Comparison of ENCODE assay signal across 10 cellular contexts in genomic region chr3:134375542-134376384, GRCh38. TPM values are rescaled to one million over a fixed set of nuclear protein-coding genes. Genes with fewer than 3 reads are reported as not detected.
A peak's percentile ranks its signal among the peaks of the same experiment; 100 is the strongest.
DNase-seq lines count a peak whose midpoint lies in the region; ATAC-seq and TF ChIP-seq lines count a peak whose summit lies in the region.
"Had no signal": no experiment of that assay in that cellular context is flagged by ENCODE, and none has a peak within 500 bp of the region (broad histone marks: within the 10 kb centered on the region; RNA-seq: fewer than 3 reads in every experiment).

No MANE protein-coding gene starts in this region.

- 90 to 95% (median 93%) methylated on average over 8 of the region's 8 CpGs for WGBS in heart left ventricle, 4 donors
- 74 to 85% methylated on average over 7 to 8 of the region's 8 CpGs for WGBS in endodermal cell (ENCODE audit: insufficient coverage in 1 of 2, insufficient read length in 1 of 2), 2 experiments

- H3K36me3 Mint-ChIP-seq in endodermal cell (ENCODE audit: low read depth) (peaks cover 17% of the 10 kb centered on the region), naive B cell (no peaks in the 10 kb centered on the region)

- H3K27me3 Mint-ChIP-seq in endodermal cell (ENCODE audit: insufficient read depth) (peaks cover 29% of the 10 kb centered on the region), naive B cell (peaks cover 30 to 72% (median 65%) of the 10 kb centered on the region in 3 donors)

- no peak for ATAC-seq in heart left ventricle
- no peak for ATAC-seq in Right ventricle myocardium inferior
- no peak for ATAC-seq in naive B cell (ENCODE audit: low read depth in 2 of 2)
- no peak for ATAC-seq in GM21367 (IDR thresholded peaks at IDR 0.05; ENCODE audit: unreplicated experiment)
- no peak for ATAC-seq in HG03469 (IDR thresholded peaks at IDR 0.05; ENCODE audit: unreplicated experiment)

- peaks cover 0 to 9% (median 0%) of the 10 kb centered on the region in 12 donors for H3K9me3 ChIP-seq in heart left ventricle
- H3K9me3 ChIP-seq in endodermal cell (ENCODE audit: control insufficient read depth, low read length): no peaks in the 10 kb centered on the region
- no peaks in the 10 kb centered on the region for H3K9me3 ChIP-seq in uterus
- H3K9me3 ChIP-seq: BLaER1 had no signal

- no peak for TF ChIP-seq CTCF in heart left ventricle (IDR thresholded peaks at IDR 0.05)
- TF ChIP-seq CTCF in endodermal cell (conservative IDR thresholded peaks at IDR 0.05): no peak
- no peak for TF ChIP-seq CTCF in uterus (IDR thresholded peaks at IDR 0.05)

- no peaks in the 10 kb centered on the region for H3K9me3 Mint-ChIP-seq in endodermal cell
- peaks cover 3 to 10% (median 5%) of the 10 kb centered on the region in 7 donors for H3K9me3 Mint-ChIP-seq in naive B cell

- DNase-seq in heart left ventricle (peak in 2 of 5 donors; percentile 3 to 8), Right ventricle myocardium inferior (ENCODE audit: missing footprints) (no peak), endodermal cell (no peak), naive B cell (no peak), uterus (no peak), NCI-H2029 (lab: John Stamatoyannopoulos, UW) (no peak)
- DNase-seq: effector memory CD4-positive, alpha-beta T cell had no signal

- H3K27me3 ChIP-seq in heart left ventricle: peaks cover 0 to 17% (median 0%) of the 10 kb centered on the region in 9 donors
- no peaks in the 10 kb centered on the region for H3K27me3 ChIP-seq in endodermal cell (ENCODE audit: control insufficient read depth, insufficient read depth, low read length, poor library complexity, severe bottlenecking)
- H3K27me3 ChIP-seq in uterus: no peaks in the 10 kb centered on the region

- H3K27ac Mint-ChIP-seq in endodermal cell (peak overlapping the region; percentile 96), naive B cell (no peak overlapping the region)

- TF ChIP-seq POLR2A in heart left ventricle (IDR thresholded peaks at IDR 0.05) (no peak), uterus (IDR thresholded peaks at IDR 0.05) (no peak)

- H3K4me1 ChIP-seq in heart left ventricle: peaks cover 7 to 47% (median 32%) of the 10 kb centered on the region in 12 donors
- H3K4me1 ChIP-seq in endodermal cell (ENCODE audit: control insufficient read depth, insufficient read depth, low read length): peaks cover 13% of the 10 kb centered on the region
- H3K4me1 ChIP-seq in uterus: peaks cover 5 to 13% of the 10 kb centered on the region in 2 donors

- H3K27ac ChIP-seq in heart left ventricle: peak overlapping the region; percentile 96 to 100 (median 98)
- no peak overlapping the region for H3K27ac ChIP-seq in endodermal cell (ENCODE audit: low read depth, low read length)
- peak overlapping the region; percentile 97 to 99 for H3K27ac ChIP-seq in uterus
- H3K27ac ChIP-seq: BLaER1 had no signal

- intact Hi-C loops in heart left ventricle (cut with DNase I) (loop anchor here (2.0 to 10.0 kb wide), 10 partner anchors 61 to 178 kb away; no protein-coding TSS in a partner anchor), Right ventricle myocardium inferior (cut with DNase I) (loop anchor here (5.0 kb wide), 2 partner anchors 123 to 163 kb away; partner anchors contain the start of gene RYK), uterus (cut with DNase I; ENCODE audit: low total_unique reads) (no loop called here)

- H3K4me1 Mint-ChIP-seq in endodermal cell (peaks cover 48% of the 10 kb centered on the region), naive B cell (peaks cover 20 to 25% (median 21%) of the 10 kb centered on the region in 3 donors)

- H3K4me3 Mint-ChIP-seq in endodermal cell (peak overlapping the region; percentile 93), naive B cell (peak overlapping the region in 5 of 8 donors; percentile 25 to 86 (median 70))

- peak overlapping the region; percentile 100 for H3K9ac ChIP-seq in endodermal cell (ENCODE audit: extremely low read depth, low read length, poor library complexity, severe bottlenecking)
- H3K9ac ChIP-seq: BLaER1 had no signal

- H3K4me3 ChIP-seq in heart left ventricle (peak overlapping the region in 8 of 12 donors; percentile 70 to 98 (median 79)), endodermal cell (ENCODE audit: low read length) (peak overlapping the region; percentile 88), uterus (no peak overlapping the region)

- H3K36me3 ChIP-seq in heart left ventricle: peaks cover 0 to 13% (median 8%) of the 10 kb centered on the region in 9 donors
- peaks cover 10% of the 10 kb centered on the region for H3K36me3 ChIP-seq in endodermal cell (ENCODE audit: control insufficient read depth, insufficient read depth, low read length)
- no peaks in the 10 kb centered on the region for H3K36me3 ChIP-seq in uterus
- H3K36me3 ChIP-seq: BLaER1 had no signal

RNA-seq across cellular contexts. Expression of gene AMOTL2, which starts 1.5 kb away (rescaled TPM):
- total RNA-seq in heart left ventricle (100 to 1,000 TPM in 1 of 9 donors, 10 to 100 TPM in 8; 26.0 to 109 (median 50.0) TPM), Right ventricle myocardium inferior (61.9 TPM), endodermal cell (100 to 1,000 TPM; 109 to 153 TPM), uterus (10 to 100 TPM; 49.4 to 87.5 (median 61.4) TPM)
- polyA plus RNA-seq in heart left ventricle (10 to 100 TPM; 19.0 to 36.4 TPM), naive B cell (ENCODE audit: low read depth in 6 of 6) (not detected)
- polyA plus RNA-seq in endodermal cell (2013, experiment 1 of 2): 59.2 TPM
- polyA plus RNA-seq in endodermal cell (2013, experiment 2 of 2): 56.9 TPM

Comparison
In these comparisons a context has a peak if more than half of its experiments do, and no peak if none do; other contexts are left out.
1. H3K4me3 ChIP-seq: peak in heart left ventricle (8 of 12) and endodermal cell (single experiment); none in uterus (0 of 2).